ENCODE assay signal across 24 cellular contexts in genomic region chr4:153937289-153937688, GRCh38.
"Had no signal": no experiment of that assay in that cellular context is flagged by ENCODE, and none has a peak within 500 bp of the region (broad histone marks: within the 10 kb centered on the region; RNA-seq: fewer than 3 reads in every experiment).

No MANE protein-coding gene starts in this region.

- H3K4me3 ChIP-seq: adrenal gland, body of pancreas, breast epithelium had no signal

- H3K4me1 ChIP-seq: adrenal gland, body of pancreas, breast epithelium had no signal

- FAIRE-seq: astrocyte had no signal

- DNase-seq: activated B cell treated with CpG ODN at 0.5 μM for 24 hours; activated CD4-positive, alpha-beta T cell treated with anti-CD3 and anti-CD28 coated beads for 4 hours; activated CD4-positive, CD25-positive, alpha-beta regulatory T cell treated with anti-CD3 and anti-CD28 coated beads, Interleukin-2, amount 50 U/mL, for 72 hours; activated CD8-positive, alpha-beta T cell treated with anti-CD3 and anti-CD28 coated beads for 36 hours; activated gamma-delta T cell; activated naive CD4-positive, alpha-beta T cell treated with Interleukin-2 at 50 U/mL for 16 hours; activated T-cell treated with anti-CD3 and anti-CD28 coated beads, Interleukin-2, amount 50 U/mL, for 1 hour; adrenal gland; body of pancreas; NCI-H1092 treated with DMSO at 0.1 percent for 48 hours; NCI-H1417; NCI-H146; NCI-H187; NCI-H2029 treated with DMSO at 0.1 percent for 48 hours; NCI-H2107; NCI-H2171; NCI-H510A; NCI-H526; NCI-H748 treated with DMSO at 0.1 percent for 48 hours; Right ventricle myocardium superior; T1000 had no signal

- H3K27ac ChIP-seq: adrenal gland, body of pancreas, breast epithelium, VCaP had no signal

- H3K9me3 ChIP-seq: adrenal gland, body of pancreas, breast epithelium had no signal

- H3K36me3 ChIP-seq: adrenal gland, breast epithelium had no signal

- H3K27me3 ChIP-seq: adrenal gland, body of pancreas, breast epithelium had no signal

- ATAC-seq: activated CD8-positive, alpha-beta T cell treated with anti-CD3 and anti-CD28 coated beads for 36 hours; body of pancreas had no signal
